ENCODE assay signal across 8 cellular contexts in genomic region chr3:15557511-15557946, GRCh38. TPM values are rescaled to one million over a fixed set of nuclear protein-coding genes. Genes with fewer than 3 reads are reported as not detected.
DNase-seq lines count a peak whose midpoint lies in the region; ATAC-seq, FAIRE-seq and TF ChIP-seq lines count a peak whose summit lies in the region.

No MANE protein-coding gene starts in this region.

- H3K27ac Mint-ChIP-seq in natural killer cell (peak overlapping the region; percentile 85 to 91), type B pancreatic cell (peak overlapping the region; percentile 13)

- H3K27me3 Mint-ChIP-seq in natural killer cell (ENCODE audit: low read depth in 2 of 2): no peaks in the 10 kb centered on the region
- H3K27me3 Mint-ChIP-seq in type B pancreatic cell: no peaks in the 10 kb centered on the region

- peak; percentile 51 for ATAC-seq in GM18508 (IDR thresholded peaks at IDR 0.05; ENCODE audit: insufficient read depth, unreplicated experiment)
- peak; percentile 63 for ATAC-seq in HG03159 (IDR thresholded peaks at IDR 0.05; ENCODE audit: unreplicated experiment)
- ATAC-seq in natural killer cell: peak; percentile 86 to 91 (median 88)

- H4K20me1 ChIP-seq in endothelial cell of umbilical vein (replicated peaks; ENCODE audit: control insufficient read depth, extremely low read depth, insufficient read depth, low read length): no peaks in the 10 kb centered on the region

- no peak for TF ChIP-seq POLR2A in endothelial cell of umbilical vein (IDR thresholded peaks at IDR 0.05; ENCODE audit: low read depth, low read length)

- H3K9ac ChIP-seq in endothelial cell of umbilical vein (replicated peaks; ENCODE audit: extremely low read depth, insufficient read depth, low read length): no peak overlapping the region

- no peaks in the 10 kb centered on the region for H3K4me1 ChIP-seq in endothelial cell of umbilical vein (ENCODE audit: control insufficient read depth, extremely low read depth, insufficient read depth, low read length)

- intact Hi-C loops in endothelial cell of umbilical vein (cut with micrococcal nuclease) (loop anchor here (1.0 kb wide), 6 partner anchors 130 to 449 kb away; partner anchors contain the start of genes CAPN7, EAF1 and METTL6), natural killer cell (cut with micrococcal nuclease) (loop anchor here (1.0 to 10.0 kb wide), 6 partner anchors 53 to 355 kb away; partner anchors contain the start of genes EAF1, METTL6 and SH3BP5)

- FAIRE-seq in endothelial cell of umbilical vein (lab: Jason Lieb, UNC): peak; percentile 95

- no peaks in the 10 kb centered on the region for H3K9me3 Mint-ChIP-seq in natural killer cell
- H3K9me3 Mint-ChIP-seq in type B pancreatic cell: no peaks in the 10 kb centered on the region

- no TSS peak for BruUV-seq in endothelial cell of umbilical vein (replicated peaks; lab: Mats Ljungman, UMichigan)

- DNase-seq in AG20443 (ENCODE audit: low spot score): peak; percentile 72
- peak; percentile 29 for DNase-seq in NCI-H748 (lab: John Stamatoyannopoulos, UW; ENCODE audit: unreplicated experiment)
- peak; percentile 34 to 59 for DNase-seq in activated CD4-positive, alpha-beta T cell treated with anti-CD3 and anti-CD28 coated beads, Interleukin-2, amount 50 U/mL, for 48 hours
- peak; percentile 93 for DNase-seq in endothelial cell of umbilical vein (ENCODE audit: low read depth, low spot score)
- DNase-seq in natural killer cell: peak; percentile 27
- DNase-seq in type B pancreatic cell (ENCODE audit: extremely low spot score, unreplicated experiment): no peak

- H3K9me3 ChIP-seq in endothelial cell of umbilical vein (replicated peaks; ENCODE audit: control insufficient read depth, insufficient read depth, low read length): no peaks in the 10 kb centered on the region

- peaks cover 4 to 9% of the 10 kb centered on the region in 2 experiments for H3K36me3 ChIP-seq in endothelial cell of umbilical vein (ENCODE audit: control insufficient read depth in 2 of 2, extremely low read depth in 1 of 2, insufficient read depth in 2 of 2, low read length in 2 of 2)

- no peak overlapping the region for H3K4me3 Mint-ChIP-seq in natural killer cell
- H3K4me3 Mint-ChIP-seq in type B pancreatic cell: no peak overlapping the region

- H3K36me3 Mint-ChIP-seq in natural killer cell: peaks cover 8% of the 10 kb centered on the region
- H3K36me3 Mint-ChIP-seq in type B pancreatic cell: no peaks in the 10 kb centered on the region

- POLR2A ChIA-PET in endothelial cell of umbilical vein (lab: Charles Lee): no interaction called here

- H3K27ac ChIP-seq in endothelial cell of umbilical vein (ENCODE audit: insufficient read depth, low read depth, low read length): no peak overlapping the region

- no peak overlapping the region for H3K4me2 ChIP-seq in endothelial cell of umbilical vein (ENCODE audit: insufficient read depth, low read length)

- no peaks in the 10 kb centered on the region for H3K27me3 ChIP-seq in endothelial cell of umbilical vein (ENCODE audit: control insufficient read depth in 2 of 2, insufficient read depth in 2 of 2, low read length in 2 of 2)

- H2AFZ ChIP-seq in endothelial cell of umbilical vein (ENCODE audit: low read depth, low read length): peak overlapping the region; percentile 54

- H3K4me1 Mint-ChIP-seq in natural killer cell (peaks cover 17 to 18% of the 10 kb centered on the region in 2 donors), type B pancreatic cell (ENCODE audit: unreplicated experiment) (no peaks in the 10 kb centered on the region)

- H3K4me3 ChIP-seq in endothelial cell of umbilical vein (replicated peaks in 1 of 3; ENCODE audit: insufficient read depth in 1 of 3, low read depth in 1 of 3, low read length in 3 of 3): no peak overlapping the region

- no peaks in the 10 kb centered on the region for H3K9me1 ChIP-seq in endothelial cell of umbilical vein (replicated peaks; ENCODE audit: control insufficient read depth, extremely low read depth, insufficient read depth, low read length)

- dilution Hi-C loops in endothelial cell of umbilical vein (cut with MboI; ENCODE audit: extremely low pct_ligation_motif_present, low sequenced_read_pairs): no loop called here

- CTCF ChIA-PET in endothelial cell of umbilical vein (lab: Charles Lee): interaction anchor here (0.7 to 3.0 kb wide), 23 partner anchors 9 to 449 kb away, joined by 3 to 19 read pairs (median 5); no protein-coding TSS in a partner anchor

- no peaks in the 10 kb centered on the region for H3K79me2 ChIP-seq in endothelial cell of umbilical vein (ENCODE audit: control insufficient read depth, insufficient read depth, low read length)

- TF ChIP-seq CTCF in endothelial cell of umbilical vein (IDR thresholded peaks at IDR 0.05; ENCODE audit: extremely low read depth in 1 of 2, insufficient read depth in 1 of 2, low read depth in 1 of 2, low read length in 2 of 2) (peak; percentile 36 to 37), natural killer cell (IDR thresholded peaks at IDR 0.05) (peak; percentile 82), type B pancreatic cell (conservative IDR thresholded peaks at IDR 0.05) (peak; percentile 83)

TF ChIP-seq in endothelial cell of umbilical vein, 7 proteins besides CTCF, POLR2A, EP300 and RAD21:
- TF ChIP-seq JUN (IDR thresholded peaks at IDR 0.05; ENCODE audit: borderline replicate concordance, insufficient read depth, insufficient read length, low read depth): no peak
- TF ChIP-seq MYC (IDR thresholded peaks at IDR 0.05; ENCODE audit: low read depth, low read length): no peak
- no peak for TF ChIP-seq MAX (IDR thresholded peaks at IDR 0.05; ENCODE audit: insufficient read depth, insufficient read length)
- TF ChIP-seq FOS (IDR thresholded peaks at IDR 0.05; ENCODE audit: borderline replicate concordance, insufficient read depth, low read length): no peak
- TF ChIP-seq GATA2 (IDR thresholded peaks at IDR 0.05; ENCODE audit: insufficient read depth, insufficient read length, low read depth, low read length): no peak
- no peak for TF ChIP-seq POLR2AphosphoS5 (IDR thresholded peaks at IDR 0.05; ENCODE audit: insufficient read depth, low read depth, low read length)

RNA-seq across cellular contexts. Expression of gene COLQ, which starts 36.0 kb away (rescaled TPM):
- total RNA-seq in endothelial cell of umbilical vein (1.1 and 2.3 TPM in 2 replicates), natural killer cell (10 to 100 TPM; 37.7 to 60.7 (median 55.8) TPM), type B pancreatic cell (ENCODE audit: low replicate concordance) (2.4 and 4.1 TPM in 2 replicates)
- polyA plus RNA-seq in endothelial cell of umbilical vein: 2.0 TPM in 2 replicates
- 0.35 and 0.86 TPM in 2 replicates for polyA plus RNA-seq in endothelial cell of umbilical vein (2011; cell fraction: cytosol; rRNA removed)
- polyA plus RNA-seq in endothelial cell of umbilical vein (2011; cell fraction: nucleus; rRNA removed): 6.7 and 11.5 TPM in 2 replicates
- 0.48 and 1.2 TPM in 2 replicates for polyA plus RNA-seq in endothelial cell of umbilical vein (2012)
- polyA minus RNA-seq in endothelial cell of umbilical vein: 0.97 and 1.7 TPM in 2 replicates
- polyA minus RNA-seq in endothelial cell of umbilical vein (2011; cell fraction: cytosol; rRNA and poly(A)+ RNA removed): not detected
- polyA minus RNA-seq in endothelial cell of umbilical vein (2011; cell fraction: nucleus; rRNA and poly(A)+ RNA removed): 2.8 and 3.6 TPM in 2 replicates

RNA-seq across cellular contexts. Expression of gene HACL1, which starts 43.8 kb away (rescaled TPM):
- total RNA-seq in endothelial cell of umbilical vein (27.4 and 29.9 TPM in 2 replicates), natural killer cell (10 to 100 TPM; 36.7 to 39.8 (median 37.3) TPM), type B pancreatic cell (ENCODE audit: low replicate concordance) (16.5 and 20.5 TPM in 2 replicates)
- polyA plus RNA-seq in endothelial cell of umbilical vein: 14.4 and 16.5 TPM in 2 replicates
- 19.0 and 19.5 TPM in 2 replicates for polyA plus RNA-seq in endothelial cell of umbilical vein (2011; cell fraction: cytosol; rRNA removed)
- 36.6 and 37.8 TPM in 2 replicates for polyA plus RNA-seq in endothelial cell of umbilical vein (2011; cell fraction: nucleus; rRNA removed)
- polyA plus RNA-seq in endothelial cell of umbilical vein (2012): 18.1 and 24.8 TPM in 2 replicates
- 84.9 and 93.4 TPM in 2 replicates for polyA minus RNA-seq in endothelial cell of umbilical vein
- polyA minus RNA-seq in endothelial cell of umbilical vein (2011; cell fraction: cytosol; rRNA and poly(A)+ RNA removed): 17.7 TPM
- polyA minus RNA-seq in endothelial cell of umbilical vein (2011; cell fraction: nucleus; rRNA and poly(A)+ RNA removed): 96.8 and 111 TPM in 2 replicates

RNA-seq across cellular contexts. Expression of gene BTD, which starts 44.0 kb away (rescaled TPM):
- total RNA-seq in endothelial cell of umbilical vein (18.7 and 20.3 TPM in 2 replicates), natural killer cell (10 to 100 TPM; 19.9 to 27.5 (median 23.6) TPM), type B pancreatic cell (ENCODE audit: low replicate concordance) (12.2 and 15.4 TPM in 2 replicates)
- 27.1 and 32.2 TPM in 2 replicates for polyA plus RNA-seq in endothelial cell of umbilical vein
- 24.7 and 26.8 TPM in 2 replicates for polyA plus RNA-seq in endothelial cell of umbilical vein (2011; cell fraction: cytosol; rRNA removed)
- polyA plus RNA-seq in endothelial cell of umbilical vein (2011; cell fraction: nucleus; rRNA removed): 22.9 and 23.5 TPM in 2 replicates
- polyA plus RNA-seq in endothelial cell of umbilical vein (2012): 15.7 and 17.1 TPM in 2 replicates
- polyA minus RNA-seq in endothelial cell of umbilical vein: 48.8 and 59.8 TPM in 2 replicates
- polyA minus RNA-seq in endothelial cell of umbilical vein (2011; cell fraction: cytosol; rRNA and poly(A)+ RNA removed): 12.0 TPM
- polyA minus RNA-seq in endothelial cell of umbilical vein (2011; cell fraction: nucleus; rRNA and poly(A)+ RNA removed): 26.5 and 38.8 TPM in 2 replicates
